11 cellular contexts compared by ENCODE assay signal in the genomic region with DNA sequence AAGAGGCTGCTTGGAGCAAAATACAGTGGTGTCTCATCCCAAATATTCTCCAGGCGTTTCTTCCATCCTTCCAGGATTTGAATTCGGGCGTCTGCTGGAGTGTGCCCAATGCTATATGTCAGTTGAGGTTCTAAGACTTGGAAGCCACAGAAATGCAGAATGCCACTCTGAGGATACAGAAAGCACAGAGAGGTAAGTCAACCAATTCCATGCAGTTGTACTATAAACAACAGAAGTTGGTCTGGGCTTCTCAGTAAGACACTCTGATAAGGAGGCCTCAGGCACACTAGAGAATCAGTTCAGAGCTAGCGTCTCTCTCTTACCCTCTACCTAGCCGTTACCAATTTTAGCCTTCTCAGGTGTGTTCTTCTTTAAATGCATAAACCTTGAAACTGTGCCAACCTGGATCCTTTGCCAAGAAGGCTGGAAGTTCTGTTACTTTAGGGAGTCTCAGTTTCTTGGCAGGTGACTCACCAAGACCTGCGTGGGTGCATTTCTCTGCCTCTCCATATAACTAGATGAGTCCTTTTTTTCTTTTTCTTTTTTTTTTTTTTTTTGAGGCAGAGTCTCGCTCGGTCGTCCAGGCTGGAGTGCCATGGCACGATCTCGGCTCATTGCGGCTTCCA. TPM values are rescaled to one million over a fixed set of nuclear protein-coding genes. Genes with fewer than 3 reads are reported as not detected.
DNase-seq lines count a peak whose midpoint lies in the region; TF ChIP-seq lines count a peak whose summit lies in the region.
"Had no signal": no experiment of that assay in that cellular context is flagged by ENCODE, and none has a peak within 500 bp of the region (broad histone marks: within the 10 kb centered on the region; RNA-seq: fewer than 3 reads in every experiment).

No MANE protein-coding gene starts in this region.

- in situ Hi-C loops in GM13977 (cut with MboI; ENCODE audit: low pct_unique_long_range_greater_than_20kb, low sequenced_read_pairs, unreplicated experiment) = no loop called here
- in situ Hi-C loops in GM13976 (cut with MboI; ENCODE audit: low sequenced_read_pairs, unreplicated experiment) = no loop called here

- DNase-seq in Daoy (ENCODE audit: low read depth) (peak; percentile 61), dorsolateral prefrontal cortex (peak in 3 of 10 donors; percentile 32 to 42 (median 42)), osteocyte (ENCODE audit: extremely low spot score, unreplicated experiment) (peak; percentile 23), pons (ENCODE audit: low spot score) (no peak), GM13977 (ENCODE audit: low spot score) (no peak), GM13976 (ENCODE audit: low spot score) (no peak), GM19238 (ENCODE audit: insufficient read length, low spot score) (no peak)
- DNase-seq: cortex of kidney, NCI-H146, SJCRH30 had no signal

- H3K4me1 Mint-ChIP-seq in osteocyte (ENCODE audit: unreplicated experiment) = peaks cover 6% of the 10 kb centered on the region

- TF ChIP-seq RAD21 in Ishikawa (IDR thresholded peaks at IDR 0.05; ENCODE audit: low read depth) = no peak

- H3K27me3 ChIP-seq in dorsolateral prefrontal cortex = no peaks in the 10 kb centered on the region
- H3K27me3 ChIP-seq: SJCRH30 had no signal

- no peak for TF ChIP-seq EP300 in Ishikawa (IDR thresholded peaks at IDR 0.05; ENCODE audit: borderline replicate concordance)

- H3K27ac ChIP-seq in dorsolateral prefrontal cortex = peak overlapping the region in 39 of 59 donors; percentile 1 to 84 (median 60)
- H3K27ac ChIP-seq: SJCRH30 had no signal

- H3K27me3 Mint-ChIP-seq in osteocyte (ENCODE audit: unreplicated experiment) = no peaks in the 10 kb centered on the region

- intact Hi-C loops in dorsolateral prefrontal cortex (cut with DNase I) = no loop called here

- H3K9me3 Mint-ChIP-seq in osteocyte (ENCODE audit: unreplicated experiment) = no peaks in the 10 kb centered on the region

- H3K4me3 Mint-ChIP-seq in osteocyte (ENCODE audit: unreplicated experiment) = no peak overlapping the region

- H3K27ac Mint-ChIP-seq in osteocyte (ENCODE audit: unreplicated experiment) = peak overlapping the region; percentile 45

- H3K36me3 Mint-ChIP-seq in osteocyte (ENCODE audit: unreplicated experiment) = peaks cover 48% of the 10 kb centered on the region

- H3K4me3 ChIP-seq in dorsolateral prefrontal cortex = no peak overlapping the region
- H3K4me3 ChIP-seq: SJCRH30 had no signal

- TF ChIP-seq CTCF in dorsolateral prefrontal cortex (IDR thresholded peaks at IDR 0.05 in 54 of 56, conservative IDR thresholded peaks at IDR 0.05 in 2 of 56; ENCODE audit: low read depth in 1 of 56, partially characterized antibody in 56 of 56) (no peak), osteocyte (IDR thresholded peaks at IDR 0.05) (no peak), GM13977 (IDR thresholded peaks at IDR 0.05; ENCODE audit: extremely low read depth, insufficient read depth, missing control alignments) (no peak), GM13976 (IDR thresholded peaks at IDR 0.05; ENCODE audit: borderline replicate concordance, control extremely low read depth, extremely low read depth, insufficient read depth, missing control alignments) (no peak)

TF ChIP-seq in Ishikawa, 13 proteins besides CTCF, POLR2A, EP300 and RAD21:
- TF ChIP-seq FOXM1 (IDR thresholded peaks at IDR 0.05; ENCODE audit: borderline replicate concordance, low read depth) (peak; percentile 22; the same call in 1 of the 2 replicates), TCF12 (IDR thresholded peaks at IDR 0.05; ENCODE audit: low read depth) (peak; percentile 57; the same call in 1 of the 2 replicates), TEAD4 (IDR thresholded peaks at IDR 0.05) (peak; percentile 26; the same call in 1 of the 2 replicates), EGR1 (IDR thresholded peaks at IDR 0.05) (peak; percentile 95), TAF1 (IDR thresholded peaks at IDR 0.05; ENCODE audit: low read depth) (no peak), NFIC (IDR thresholded peaks at IDR 0.05) (peak; percentile 95)
- TF ChIP-seq, protein P1, sequence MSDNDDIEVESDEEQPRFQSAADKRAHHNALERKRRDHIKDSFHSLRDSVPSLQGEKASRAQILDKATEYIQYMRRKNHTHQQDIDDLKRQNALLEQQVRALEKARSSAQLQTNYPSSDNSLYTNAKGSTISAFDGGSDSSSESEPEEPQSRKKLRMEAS (IDR thresholded peaks at IDR 0.05) = peak; percentile 43; the same call in 1 of the 2 replicates
- TF ChIP-seq, protein P2, sequence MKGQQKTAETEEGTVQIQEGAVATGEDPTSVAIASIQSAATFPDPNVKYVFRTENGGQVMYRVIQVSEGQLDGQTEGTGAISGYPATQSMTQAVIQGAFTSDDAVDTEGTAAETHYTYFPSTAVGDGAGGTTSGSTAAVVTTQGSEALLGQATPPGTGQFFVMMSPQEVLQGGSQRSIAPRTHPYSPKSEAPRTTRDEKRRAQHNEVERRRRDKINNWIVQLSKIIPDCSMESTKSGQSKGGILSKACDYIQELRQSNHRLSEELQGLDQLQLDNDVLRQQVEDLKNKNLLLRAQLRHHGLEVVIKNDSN (IDR thresholded peaks at IDR 0.05) = no peak
TF ChIP-seq in Ishikawa: peak in this region for 6.

RNA-seq across cellular contexts. Expression of a gene that starts 15.1 kb away (rescaled TPM):
- total RNA-seq in Daoy (2014; rRNA removed; shearing (Covaris generic)) = 67.3 and 85.4 TPM in 2 replicates
- 100 to 1,000 TPM in 2 of 120 experiments, 10 to 100 TPM in 118; 10.2 to 114 (median 28.6) TPM for total RNA-seq in dorsolateral prefrontal cortex
- total RNA-seq in osteocyte = 389 and 470 TPM in 2 replicates

RNA-seq across cellular contexts. Expression of a gene that starts 43.5 kb away (rescaled TPM):
- total RNA-seq in Daoy (2014; rRNA removed; shearing (Covaris generic)) = 15.6 and 18.9 TPM in 2 replicates
- total RNA-seq in dorsolateral prefrontal cortex = 10 to 100 TPM; 19.8 to 37.5 (median 27.3) TPM
- total RNA-seq in osteocyte = 41.9 and 43.3 TPM in 2 replicates

RNA-seq across cellular contexts. Expression of a gene that starts 50.9 kb away (rescaled TPM):
- total RNA-seq in Daoy (2014; rRNA removed; shearing (Covaris generic)) = 15.7 and 16.8 TPM in 2 replicates
- total RNA-seq in dorsolateral prefrontal cortex (10 to 100 TPM; 43.5 to 81.3 (median 58.5) TPM), osteocyte (36.2 and 38.2 TPM in 2 replicates)

Comparison
In these comparisons a context has a peak if more than half of its experiments do, and no peak if none do; other contexts are left out.
1. DNase-seq: peak in Daoy (single experiment) and osteocyte (single experiment); none in pons (single experiment), GM13977 (single experiment), GM13976 (single experiment) and GM19238 (single experiment).